ENCODE assay signal across 9 cellular contexts in the genomic region with DNA sequence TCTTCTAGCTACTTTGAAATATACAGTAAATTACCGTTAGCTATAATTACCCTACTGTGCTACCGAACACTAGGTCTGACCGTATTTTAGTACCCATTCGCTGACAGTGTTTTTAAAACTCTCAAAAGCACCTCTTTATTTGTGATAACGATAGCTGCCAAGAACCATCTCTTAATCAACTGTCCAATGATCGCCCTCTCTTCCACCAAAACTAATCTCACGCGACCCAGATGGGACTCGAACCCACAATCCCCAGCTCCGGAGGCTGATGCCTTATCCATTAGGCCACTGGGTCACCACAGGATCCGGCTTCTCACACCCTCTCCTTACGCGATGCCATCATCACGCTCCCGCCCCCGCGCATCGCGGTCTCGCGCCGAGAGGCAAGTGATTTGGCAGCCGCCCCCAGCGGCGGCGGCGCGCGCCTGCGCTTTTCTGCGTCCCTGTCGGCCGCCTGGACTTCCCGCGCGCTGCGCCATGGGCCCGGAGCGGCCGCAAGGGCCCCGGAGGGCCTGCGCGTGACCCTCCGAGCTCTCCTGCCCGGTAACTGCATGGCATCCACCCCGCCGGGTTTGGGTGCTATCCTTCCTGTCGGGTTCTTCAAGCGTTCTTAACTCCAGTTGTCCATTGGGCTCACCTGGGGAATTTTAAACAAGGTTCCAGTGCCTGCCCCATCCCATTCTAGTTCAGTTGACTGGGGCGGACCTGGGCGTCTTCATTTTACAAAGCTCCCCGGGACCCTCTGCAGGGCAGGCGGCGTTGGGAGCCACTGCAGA. TPM values are rescaled to one million over a fixed set of nuclear protein-coding genes. Genes with fewer than 3 reads are reported as not detected.
DNase-seq lines count a peak whose midpoint lies in the region; ATAC-seq, FAIRE-seq and TF ChIP-seq lines count a peak whose summit lies in the region.
"Had no signal": no experiment of that assay in that cellular context is flagged by ENCODE, and none has a peak within 500 bp of the region (broad histone marks: within the 10 kb centered on the region; RNA-seq: fewer than 3 reads in every experiment).

No MANE protein-coding gene starts in this region.

- no peaks in the 10 kb centered on the region for H3K9me3 ChIP-seq in BE2C
- H3K9me3 ChIP-seq in kidney (ENCODE audit: control insufficient read depth in 1 of 2, low read length in 2 of 2): no peaks in the 10 kb centered on the region

- H3K27me3 ChIP-seq in BE2C: no peaks in the 10 kb centered on the region

- FAIRE-seq in kidney (lab: Jason Lieb, UNC): peak; percentile 68
- FAIRE-seq: islet of Langerhans had no signal

- H3K36me3 ChIP-seq in BE2C: no peaks in the 10 kb centered on the region
- H3K36me3 ChIP-seq in kidney (ENCODE audit: control insufficient read depth in 1 of 2, insufficient read depth in 2 of 2, low read length in 2 of 2): no peaks in the 10 kb centered on the region

- TF ChIP-seq POLR2A in GM19099 (IDR thresholded peaks at IDR 0.05; ENCODE audit: extremely low read depth, insufficient read length, low read depth): peak; percentile 85

- H3K27ac ChIP-seq in kidney (ENCODE audit: low read depth in 2 of 2, low read length in 2 of 2): peak overlapping the region; percentile 45 to 79

- peak; percentile 83 for ATAC-seq in HG03378 (IDR thresholded peaks at IDR 0.05; ENCODE audit: unreplicated experiment)

- intact Hi-C loops in kidney (cut with DNase I): no loop called here

- TF ChIP-seq CTCF in BE2C (IDR thresholded peaks at IDR 0.05; ENCODE audit: low read depth, low read length) (peak; percentile 29), kidney (IDR thresholded peaks at IDR 0.05; ENCODE audit: borderline replicate concordance, extremely low read depth, insufficient read depth) (peak; percentile 12)

- peak; percentile 95 for DNase-seq in BE2C
- peak; percentile 86 to 96 for DNase-seq in NCI-H446 (lab: John Stamatoyannopoulos, UW)
- DNase-seq in activated CD4-positive, CD25-positive, alpha-beta regulatory T cell treated with anti-CD3 and anti-CD28 coated beads, Interleukin-2, amount 50 U/mL, for 72 hours: peak; percentile 100
- DNase-seq in cerebellum (ENCODE audit: low spot score): peak; percentile 96
- DNase-seq in kidney: peak; percentile 98
- DNase-seq in stimulated activated CD4-positive, alpha-beta T cell treated with anti-CD3 and anti-CD28 coated beads, Interleukin-15, amount 100 ng/mL, for 1 hour (ENCODE audit: low read depth in 1 of 2, low spot score in 1 of 2): peak; percentile 96 to 99

- H3K9ac ChIP-seq in kidney (ENCODE audit: low read length in 2 of 2): peak overlapping the region; percentile 67 to 84

- H3K4me1 ChIP-seq in BE2C (no peaks in the 10 kb centered on the region), kidney (ENCODE audit: control insufficient read depth in 1 of 2, insufficient read depth in 1 of 2, low read depth in 1 of 2, low read length in 2 of 2) (peaks cover 0 to 6% of the 10 kb centered on the region in 2 donors)

- peak overlapping the region; percentile 85 for H3K4me3 ChIP-seq in BE2C (ENCODE audit: low read depth, low read length)
- peak overlapping the region; percentile 58 to 66 for H3K4me3 ChIP-seq in kidney (ENCODE audit: low read length in 2 of 2)

RNA-seq across cellular contexts. Expression of a gene that starts 15.7 kb away (rescaled TPM):
- polyA plus RNA-seq in BE2C (2012; ENCODE audit: insufficient read depth, insufficient read length, low read depth): 95.7 TPM
- total RNA-seq in cerebellum: 39.7 TPM
- 27.4 TPM for total RNA-seq in kidney
- polyA plus RNA-seq in kidney (ENCODE audit: insufficient read depth, low read depth, low replicate concordance): 23.3 TPM

RNA-seq across cellular contexts. Expression of a gene that starts 23.6 kb away (rescaled TPM):
- 10.9 TPM for polyA plus RNA-seq in BE2C (2012; ENCODE audit: insufficient read depth, insufficient read length, low read depth)
- total RNA-seq in cerebellum: 17.0 TPM
- total RNA-seq in kidney: 11.1 TPM
- polyA plus RNA-seq in kidney (ENCODE audit: insufficient read depth, low read depth, low replicate concordance): 10.0 TPM

Comparison
In these comparisons a context has a peak if more than half of its experiments do, and no peak if none do; other contexts are left out.
1. Peak in every context shown above with its lines: DNase-seq, ATAC-seq, H3K4me3 ChIP-seq and H3K27ac ChIP-seq.